Comparison of ENCODE assay signal across 1 cellular context in the genomic region with DNA sequence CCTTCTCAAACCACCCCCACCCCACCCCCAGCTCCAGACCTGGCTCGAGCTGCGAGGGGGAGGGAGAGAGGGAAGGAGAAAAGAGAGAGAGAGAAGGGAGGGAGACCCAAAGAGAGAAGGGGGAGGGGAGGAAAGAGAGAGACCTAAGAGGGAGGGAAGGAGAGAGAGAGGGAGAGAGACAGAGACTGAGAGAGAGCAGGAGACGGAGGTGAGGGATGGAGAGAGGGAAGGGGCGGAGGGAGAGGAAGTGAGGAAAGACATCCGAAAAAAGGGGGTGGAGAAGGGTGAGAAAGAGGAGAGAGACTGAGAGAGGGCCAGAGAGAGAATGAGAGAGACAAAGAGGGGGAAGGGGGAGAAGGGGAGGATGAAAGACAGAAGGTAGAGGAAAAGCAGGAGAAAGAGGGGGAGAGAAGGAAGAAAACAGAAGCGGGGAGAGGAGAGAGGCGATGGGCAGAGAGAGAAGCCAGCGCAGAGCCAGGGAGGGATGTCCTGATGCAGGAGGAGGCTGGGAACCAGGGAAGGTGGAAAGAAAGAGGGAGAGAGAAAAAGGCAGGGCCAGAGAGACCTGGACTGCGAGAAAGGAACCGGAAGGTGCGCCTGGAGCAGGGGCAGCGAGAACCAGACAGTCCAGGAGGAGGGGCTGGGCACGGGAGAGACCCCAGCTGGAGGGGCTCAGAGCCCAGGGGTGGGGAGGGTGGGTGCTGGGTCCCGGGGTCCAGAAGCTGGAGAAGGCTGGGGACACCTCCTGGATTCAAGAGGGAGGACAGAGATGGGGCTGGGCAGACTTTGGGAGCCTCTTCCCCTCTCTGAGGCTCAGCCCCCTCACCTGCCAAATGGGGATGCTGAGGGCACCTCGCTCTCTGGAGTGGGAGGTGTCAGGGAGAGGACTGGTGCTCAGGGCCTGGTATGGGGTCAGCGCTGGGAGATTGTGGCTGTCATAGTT.
TF ChIP-seq lines count a peak whose summit lies in the region.

No MANE protein-coding gene starts in this region.

TF ChIP-seq in K562, 482 proteins besides CTCF, POLR2A, EP300 and RAD21 (continues in another document):
- TF ChIP-seq MAFK (IDR thresholded peaks at IDR 0.05; ENCODE audit: low read length) (no peak), ZBTB8A (IDR thresholded peaks at IDR 0.05; ENCODE audit: partially characterized antibody) (no peak), MAZ (CRISPR knock-in tag; conservative IDR thresholded peaks at IDR 0.05 in 1 of 2, IDR thresholded peaks at IDR 0.05 in 1 of 2) (peak in 1 of 2 experiments; percentile 77; a peak in 2 of 4 replicates), FOXK2 (conservative IDR thresholded peaks at IDR 0.05 in 1 of 2, IDR thresholded peaks at IDR 0.05 in 1 of 2; ENCODE audit: low read depth in 2 of 2) (peak in 1 of 2 experiments; percentile 21; a peak in 1 of 4 replicates), DDX20 (tag; IDR thresholded peaks at IDR 0.05; ENCODE audit: low read depth) (no peak), ZC3H8 (IDR thresholded peaks at IDR 0.05) (0 out of 2 replicates have a peak, but pooled peaks have one; percentile 74), PRPF4 (IDR thresholded peaks at IDR 0.05; ENCODE audit: insufficient read depth, low read depth, low read length, poor library complexity, severe bottlenecking) (no peak), ZNF133 (CRISPR knock-in tag; IDR thresholded peaks at IDR 0.05) (no peak), SMARCC2 (IDR thresholded peaks at IDR 0.05; ENCODE audit: low read depth) (no peak; the same call in 1 of the 2 replicates), TAL1 (IDR thresholded peaks at IDR 0.05) (peak; percentile 26), CSDE1 (IDR thresholded peaks at IDR 0.05) (peak in 1 of 2 experiments; percentile 88; a peak in 1 of 4 replicates), NR2F6 (CRISPR knock-in tag; IDR thresholded peaks at IDR 0.05) (no peak), ZNF282 (CRISPR knock-in tag; IDR thresholded peaks at IDR 0.05) (no peak), KLF1 (tag; IDR thresholded peaks at IDR 0.05) (no peak), MTF1 (CRISPR knock-in tag; IDR thresholded peaks at IDR 0.05; ENCODE audit: borderline replicate concordance) (no peak), KLF6 (CRISPR knock-in tag; IDR thresholded peaks at IDR 0.05; ENCODE audit: borderline replicate concordance) (no peak), FOXM1 (IDR thresholded peaks at IDR 0.05; ENCODE audit: low read depth) (no peak), FOXM1 (CRISPR knock-in tag; IDR thresholded peaks at IDR 0.05; ENCODE audit: low read depth) (no peak), SUPT5H (IDR thresholded peaks at IDR 0.05) (peak; percentile 57), POLR2B (IDR thresholded peaks at IDR 0.05; ENCODE audit: low read depth, partially characterized antibody) (peak; percentile 27), TEAD1 (CRISPR knock-in tag; IDR thresholded peaks at IDR 0.05) (no peak), CBX8 (IDR thresholded peaks at IDR 0.05; ENCODE audit: borderline replicate concordance, extremely low read depth, low read depth, low read length, poor library complexity, severe bottlenecking) (no peak), ETV5 (CRISPR knock-in tag; IDR thresholded peaks at IDR 0.05; ENCODE audit: low read depth) (no peak), CBFA2T3 (IDR thresholded peaks at IDR 0.05) (peak; percentile 32; the same call in 1 of the 2 replicates), MCM7 (IDR thresholded peaks at IDR 0.05) (peak in 1 of 2 experiments; percentile 61; a peak in 1 of 4 replicates), ELF2 (CRISPR knock-in tag; IDR thresholded peaks at IDR 0.05) (no peak), ZNF316 (IDR thresholded peaks at IDR 0.05) (no peak; the same call in 1 of the 2 replicates), SMAD1 (IDR thresholded peaks at IDR 0.05; ENCODE audit: low read depth, low read length, partially characterized antibody) (no peak), ARHGAP35 (IDR thresholded peaks at IDR 0.05; ENCODE audit: partially characterized antibody) (peak; percentile 84), DNMT1 (IDR thresholded peaks at IDR 0.05) (no peak)
- TF ChIP-seq, protein P1, sequence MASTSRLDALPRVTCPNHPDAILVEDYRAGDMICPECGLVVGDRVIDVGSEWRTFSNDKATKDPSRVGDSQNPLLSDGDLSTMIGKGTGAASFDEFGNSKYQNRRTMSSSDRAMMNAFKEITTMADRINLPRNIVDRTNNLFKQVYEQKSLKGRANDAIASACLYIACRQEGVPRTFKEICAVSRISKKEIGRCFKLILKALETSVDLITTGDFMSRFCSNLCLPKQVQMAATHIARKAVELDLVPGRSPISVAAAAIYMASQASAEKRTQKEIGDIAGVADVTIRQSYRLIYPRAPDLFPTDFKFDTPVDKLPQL (IDR thresholded peaks at IDR 0.05; ENCODE audit: extremely low read depth, insufficient read length): no peak
- TF ChIP-seq, protein P2, sequence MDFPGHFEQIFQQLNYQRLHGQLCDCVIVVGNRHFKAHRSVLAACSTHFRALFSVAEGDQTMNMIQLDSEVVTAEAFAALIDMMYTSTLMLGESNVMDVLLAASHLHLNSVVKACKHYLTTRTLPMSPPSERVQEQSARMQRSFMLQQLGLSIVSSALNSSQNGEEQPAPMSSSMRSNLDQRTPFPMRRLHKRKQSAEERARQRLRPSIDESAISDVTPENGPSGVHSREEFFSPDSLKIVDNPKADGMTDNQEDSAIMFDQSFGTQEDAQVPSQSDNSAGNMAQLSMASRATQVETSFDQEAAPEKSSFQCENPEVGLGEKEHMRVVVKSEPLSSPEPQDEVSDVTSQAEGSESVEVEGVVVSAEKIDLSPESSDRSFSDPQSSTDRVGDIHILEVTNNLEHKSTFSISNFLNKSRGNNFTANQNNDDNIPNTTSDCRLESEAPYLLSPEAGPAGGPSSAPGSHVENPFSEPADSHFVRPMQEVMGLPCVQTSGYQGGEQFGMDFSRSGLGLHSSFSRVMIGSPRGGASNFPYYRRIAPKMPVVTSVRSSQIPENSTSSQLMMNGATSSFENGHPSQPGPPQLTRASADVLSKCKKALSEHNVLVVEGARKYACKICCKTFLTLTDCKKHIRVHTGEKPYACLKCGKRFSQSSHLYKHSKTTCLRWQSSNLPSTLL (IDR thresholded peaks at IDR 0.05): peak; percentile 66; the same call in 1 of the 2 replicates
- TF ChIP-seq, protein P3, sequence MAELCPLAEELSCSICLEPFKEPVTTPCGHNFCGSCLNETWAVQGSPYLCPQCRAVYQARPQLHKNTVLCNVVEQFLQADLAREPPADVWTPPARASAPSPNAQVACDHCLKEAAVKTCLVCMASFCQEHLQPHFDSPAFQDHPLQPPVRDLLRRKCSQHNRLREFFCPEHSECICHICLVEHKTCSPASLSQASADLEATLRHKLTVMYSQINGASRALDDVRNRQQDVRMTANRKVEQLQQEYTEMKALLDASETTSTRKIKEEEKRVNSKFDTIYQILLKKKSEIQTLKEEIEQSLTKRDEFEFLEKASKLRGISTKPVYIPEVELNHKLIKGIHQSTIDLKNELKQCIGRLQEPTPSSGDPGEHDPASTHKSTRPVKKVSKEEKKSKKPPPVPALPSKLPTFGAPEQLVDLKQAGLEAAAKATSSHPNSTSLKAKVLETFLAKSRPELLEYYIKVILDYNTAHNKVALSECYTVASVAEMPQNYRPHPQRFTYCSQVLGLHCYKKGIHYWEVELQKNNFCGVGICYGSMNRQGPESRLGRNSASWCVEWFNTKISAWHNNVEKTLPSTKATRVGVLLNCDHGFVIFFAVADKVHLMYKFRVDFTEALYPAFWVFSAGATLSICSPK (IDR thresholded peaks at IDR 0.05; ENCODE audit: borderline replicate concordance): peak; percentile 92; the same call in 1 of the 2 replicates
- TF ChIP-seq, protein P4, sequence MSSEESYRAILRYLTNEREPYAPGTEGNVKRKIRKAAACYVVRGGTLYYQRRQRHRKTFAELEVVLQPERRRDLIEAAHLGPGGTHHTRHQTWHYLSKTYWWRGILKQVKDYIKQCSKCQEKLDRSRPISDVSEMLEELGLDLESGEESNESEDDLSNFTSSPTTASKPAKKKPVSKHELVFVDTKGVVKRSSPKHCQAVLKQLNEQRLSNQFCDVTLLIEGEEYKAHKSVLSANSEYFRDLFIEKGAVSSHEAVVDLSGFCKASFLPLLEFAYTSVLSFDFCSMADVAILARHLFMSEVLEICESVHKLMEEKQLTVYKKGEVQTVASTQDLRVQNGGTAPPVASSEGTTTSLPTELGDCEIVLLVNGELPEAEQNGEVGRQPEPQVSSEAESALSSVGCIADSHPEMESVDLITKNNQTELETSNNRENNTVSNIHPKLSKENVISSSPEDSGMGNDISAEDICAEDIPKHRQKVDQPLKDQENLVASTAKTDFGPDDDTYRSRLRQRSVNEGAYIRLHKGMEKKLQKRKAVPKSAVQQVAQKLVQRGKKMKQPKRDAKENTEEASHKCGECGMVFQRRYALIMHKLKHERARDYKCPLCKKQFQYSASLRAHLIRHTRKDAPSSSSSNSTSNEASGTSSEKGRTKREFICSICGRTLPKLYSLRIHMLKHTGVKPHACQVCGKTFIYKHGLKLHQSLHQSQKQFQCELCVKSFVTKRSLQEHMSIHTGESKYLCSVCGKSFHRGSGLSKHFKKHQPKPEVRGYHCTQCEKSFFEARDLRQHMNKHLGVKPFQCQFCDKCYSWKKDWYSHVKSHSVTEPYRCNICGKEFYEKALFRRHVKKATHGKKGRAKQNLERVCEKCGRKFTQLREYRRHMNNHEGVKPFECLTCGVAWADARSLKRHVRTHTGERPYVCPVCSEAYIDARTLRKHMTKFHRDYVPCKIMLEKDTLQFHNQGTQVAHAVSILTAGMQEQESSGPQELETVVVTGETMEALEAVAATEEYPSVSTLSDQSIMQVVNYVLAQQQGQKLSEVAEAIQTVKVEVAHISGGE (CRISPR knock-in tag; IDR thresholded peaks at IDR 0.05): no peak
- TF ChIP-seq, protein P5, sequence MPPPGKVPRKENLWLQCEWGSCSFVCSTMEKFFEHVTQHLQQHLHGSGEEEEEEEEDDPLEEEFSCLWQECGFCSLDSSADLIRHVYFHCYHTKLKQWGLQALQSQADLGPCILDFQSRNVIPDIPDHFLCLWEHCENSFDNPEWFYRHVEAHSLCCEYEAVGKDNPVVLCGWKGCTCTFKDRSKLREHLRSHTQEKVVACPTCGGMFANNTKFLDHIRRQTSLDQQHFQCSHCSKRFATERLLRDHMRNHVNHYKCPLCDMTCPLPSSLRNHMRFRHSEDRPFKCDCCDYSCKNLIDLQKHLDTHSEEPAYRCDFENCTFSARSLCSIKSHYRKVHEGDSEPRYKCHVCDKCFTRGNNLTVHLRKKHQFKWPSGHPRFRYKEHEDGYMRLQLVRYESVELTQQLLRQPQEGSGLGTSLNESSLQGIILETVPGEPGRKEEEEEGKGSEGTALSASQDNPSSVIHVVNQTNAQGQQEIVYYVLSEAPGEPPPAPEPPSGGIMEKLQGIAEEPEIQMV (tag; conservative IDR thresholded peaks at IDR 0.05; ENCODE audit: low read depth): 0 out of 2 replicates have a peak, but pooled peaks have one; percentile 35
- TF ChIP-seq, protein P6, sequence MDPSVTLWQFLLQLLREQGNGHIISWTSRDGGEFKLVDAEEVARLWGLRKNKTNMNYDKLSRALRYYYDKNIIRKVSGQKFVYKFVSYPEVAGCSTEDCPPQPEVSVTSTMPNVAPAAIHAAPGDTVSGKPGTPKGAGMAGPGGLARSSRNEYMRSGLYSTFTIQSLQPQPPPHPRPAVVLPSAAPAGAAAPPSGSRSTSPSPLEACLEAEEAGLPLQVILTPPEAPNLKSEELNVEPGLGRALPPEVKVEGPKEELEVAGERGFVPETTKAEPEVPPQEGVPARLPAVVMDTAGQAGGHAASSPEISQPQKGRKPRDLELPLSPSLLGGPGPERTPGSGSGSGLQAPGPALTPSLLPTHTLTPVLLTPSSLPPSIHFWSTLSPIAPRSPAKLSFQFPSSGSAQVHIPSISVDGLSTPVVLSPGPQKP (CRISPR knock-in tag; IDR thresholded peaks at IDR 0.05): no peak
- TF ChIP-seq, protein P7, sequence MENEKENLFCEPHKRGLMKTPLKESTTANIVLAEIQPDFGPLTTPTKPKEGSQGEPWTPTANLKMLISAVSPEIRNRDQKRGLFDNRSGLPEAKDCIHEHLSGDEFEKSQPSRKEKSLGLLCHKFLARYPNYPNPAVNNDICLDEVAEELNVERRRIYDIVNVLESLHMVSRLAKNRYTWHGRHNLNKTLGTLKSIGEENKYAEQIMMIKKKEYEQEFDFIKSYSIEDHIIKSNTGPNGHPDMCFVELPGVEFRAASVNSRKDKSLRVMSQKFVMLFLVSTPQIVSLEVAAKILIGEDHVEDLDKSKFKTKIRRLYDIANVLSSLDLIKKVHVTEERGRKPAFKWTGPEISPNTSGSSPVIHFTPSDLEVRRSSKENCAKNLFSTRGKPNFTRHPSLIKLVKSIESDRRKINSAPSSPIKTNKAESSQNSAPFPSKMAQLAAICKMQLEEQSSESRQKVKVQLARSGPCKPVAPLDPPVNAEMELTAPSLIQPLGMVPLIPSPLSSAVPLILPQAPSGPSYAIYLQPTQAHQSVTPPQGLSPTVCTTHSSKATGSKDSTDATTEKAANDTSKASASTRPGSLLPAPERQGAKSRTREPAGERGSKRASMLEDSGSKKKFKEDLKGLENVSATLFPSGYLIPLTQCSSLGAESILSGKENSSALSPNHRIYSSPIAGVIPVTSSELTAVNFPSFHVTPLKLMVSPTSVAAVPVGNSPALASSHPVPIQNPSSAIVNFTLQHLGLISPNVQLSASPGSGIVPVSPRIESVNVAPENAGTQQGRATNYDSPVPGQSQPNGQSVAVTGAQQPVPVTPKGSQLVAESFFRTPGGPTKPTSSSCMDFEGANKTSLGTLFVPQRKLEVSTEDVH (IDR thresholded peaks at IDR 0.05; ENCODE audit: low read depth, partially characterized antibody): peak; percentile 58
- TF ChIP-seq, protein P8, sequence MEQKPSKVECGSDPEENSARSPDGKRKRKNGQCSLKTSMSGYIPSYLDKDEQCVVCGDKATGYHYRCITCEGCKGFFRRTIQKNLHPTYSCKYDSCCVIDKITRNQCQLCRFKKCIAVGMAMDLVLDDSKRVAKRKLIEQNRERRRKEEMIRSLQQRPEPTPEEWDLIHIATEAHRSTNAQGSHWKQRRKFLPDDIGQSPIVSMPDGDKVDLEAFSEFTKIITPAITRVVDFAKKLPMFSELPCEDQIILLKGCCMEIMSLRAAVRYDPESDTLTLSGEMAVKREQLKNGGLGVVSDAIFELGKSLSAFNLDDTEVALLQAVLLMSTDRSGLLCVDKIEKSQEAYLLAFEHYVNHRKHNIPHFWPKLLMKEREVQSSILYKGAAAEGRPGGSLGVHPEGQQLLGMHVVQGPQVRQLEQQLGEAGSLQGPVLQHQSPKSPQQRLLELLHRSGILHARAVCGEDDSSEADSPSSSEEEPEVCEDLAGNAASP (IDR thresholded peaks at IDR 0.05): no peak
- TF ChIP-seq, protein P9, sequence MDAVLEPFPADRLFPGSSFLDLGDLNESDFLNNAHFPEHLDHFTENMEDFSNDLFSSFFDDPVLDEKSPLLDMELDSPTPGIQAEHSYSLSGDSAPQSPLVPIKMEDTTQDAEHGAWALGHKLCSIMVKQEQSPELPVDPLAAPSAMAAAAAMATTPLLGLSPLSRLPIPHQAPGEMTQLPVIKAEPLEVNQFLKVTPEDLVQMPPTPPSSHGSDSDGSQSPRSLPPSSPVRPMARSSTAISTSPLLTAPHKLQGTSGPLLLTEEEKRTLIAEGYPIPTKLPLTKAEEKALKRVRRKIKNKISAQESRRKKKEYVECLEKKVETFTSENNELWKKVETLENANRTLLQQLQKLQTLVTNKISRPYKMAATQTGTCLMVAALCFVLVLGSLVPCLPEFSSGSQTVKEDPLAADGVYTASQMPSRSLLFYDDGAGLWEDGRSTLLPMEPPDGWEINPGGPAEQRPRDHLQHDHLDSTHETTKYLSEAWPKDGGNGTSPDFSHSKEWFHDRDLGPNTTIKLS (IDR thresholded peaks at IDR 0.05; ENCODE audit: borderline replicate concordance, low read depth): no peak
